Comparison of ENCODE assay signal across 15 cellular contexts in the genomic region with DNA sequence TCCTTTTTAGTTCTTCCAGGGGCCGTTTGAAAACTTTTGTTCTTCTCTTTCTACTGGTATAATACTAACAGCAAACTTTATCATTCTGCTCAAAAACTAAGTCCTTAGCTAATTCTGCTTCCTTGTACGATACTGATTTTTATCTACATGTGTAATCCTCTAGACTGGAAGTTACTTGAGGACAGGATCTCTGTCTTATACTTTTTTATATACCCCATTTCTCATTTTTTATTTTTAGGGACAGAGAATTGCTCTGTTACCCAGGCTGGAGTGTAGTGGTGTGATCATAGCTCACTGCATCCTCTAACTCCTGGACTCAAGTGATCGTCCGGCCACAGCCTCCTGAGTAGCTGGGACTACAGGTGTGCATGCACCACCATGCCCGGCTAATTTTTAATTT. TPM values are rescaled to one million over a fixed set of nuclear protein-coding genes. Genes with fewer than 3 reads are reported as not detected.
DNase-seq lines count a peak whose midpoint lies in the region; ATAC-seq, FAIRE-seq and TF ChIP-seq lines count a peak whose summit lies in the region.
"Had no signal": no experiment of that assay in that cellular context is flagged by ENCODE, and none has a peak within 500 bp of the region (broad histone marks: within the 10 kb centered on the region; RNA-seq: fewer than 3 reads in every experiment).

No MANE protein-coding gene starts in this region.

- no peaks in the 10 kb centered on the region for H3K27me3 ChIP-seq in Karpas-422 (ENCODE audit: low read length)
- no peaks in the 10 kb centered on the region for H3K27me3 ChIP-seq in astrocyte (ENCODE audit: insufficient read depth, low read length)
- H3K27me3 ChIP-seq: SJSA1, upper lobe of left lung had no signal

- peak overlapping the region; percentile 66 for H3K27ac Mint-ChIP-seq in activated CD4-positive, alpha-beta T cell treated with anti-CD3 and anti-CD28 coated beads, Interleukin-2, amount 10 ng/mL, durations not matched to agents 7 days and 5 days
- no peak overlapping the region for H3K27ac Mint-ChIP-seq in astrocyte (ENCODE audit: unreplicated experiment)
- no peak overlapping the region for H3K27ac Mint-ChIP-seq in nephron progenitor cell

- peaks cover 35% of the 10 kb centered on the region for H3K79me2 ChIP-seq in Karpas-422 (ENCODE audit: low read length)
- H3K79me2 ChIP-seq in astrocyte (ENCODE audit: insufficient read depth, low read length): peaks cover 38% of the 10 kb centered on the region

- no peak overlapping the region for H3K9ac ChIP-seq in Karpas-422 (ENCODE audit: low read length)
- H3K9ac ChIP-seq in astrocyte (ENCODE audit: low read length): no peak overlapping the region

- peaks cover 10% of the 10 kb centered on the region for H3K4me1 ChIP-seq in Karpas-422 (ENCODE audit: low read length)
- H3K4me1 ChIP-seq in astrocyte (ENCODE audit: insufficient read depth, low read length): no peaks in the 10 kb centered on the region
- H3K4me1 ChIP-seq: SJSA1 had no signal

- H3K36me3 ChIP-seq in Karpas-422 (ENCODE audit: insufficient read depth, low read length) (peaks cover 19% of the 10 kb centered on the region; the same call in 1 of the 2 replicates), astrocyte (ENCODE audit: insufficient read depth, low read length) (peaks cover 6% of the 10 kb centered on the region)

- peak overlapping the region; percentile 70 for H3K4me2 ChIP-seq in Karpas-422 (ENCODE audit: low read depth, low read length, poor library complexity, severe bottlenecking)
- peak overlapping the region; percentile 88 for H3K4me2 ChIP-seq in astrocyte (ENCODE audit: low read length)

- H3K9me2 ChIP-seq in Karpas-422 (replicated peaks; ENCODE audit: insufficient read depth, low read length): no peaks in the 10 kb centered on the region

- CTCF ChIA-PET in activated CD4-positive, alpha-beta T cell treated with anti-CD3 and anti-CD28 coated beads, Interleukin-2, amount 10 ng/mL, durations not matched to agents 7 days and 5 days (lab: Charles Lee): interaction anchor here (0.6 to 3.9 kb wide), 2 partner anchors 10 to 1732 kb away, joined by 3 to 44 read pairs; partner anchors contain the start of gene ATP7A

- no peaks in the 10 kb centered on the region for H3K27me3 Mint-ChIP-seq in activated CD4-positive, alpha-beta T cell treated with anti-CD3 and anti-CD28 coated beads, Interleukin-2, amount 10 ng/mL, durations not matched to agents 7 days and 5 days
- H3K27me3 Mint-ChIP-seq in astrocyte (ENCODE audit: low read depth, unreplicated experiment) (no peaks in the 10 kb centered on the region), nephron progenitor cell (ENCODE audit: low read depth, poor library complexity) (no peaks in the 10 kb centered on the region)

- POLR2A ChIA-PET in activated CD4-positive, alpha-beta T cell treated with anti-CD3 and anti-CD28 coated beads, Interleukin-2, amount 10 ng/mL, durations not matched to agents 7 days and 5 days (lab: Charles Lee): interaction anchor here (0.5 kb wide), 1 partner anchor 219 kb away, joined by 3 read pairs; no protein-coding TSS in a partner anchor

- DNase-seq in activated CD4-positive, alpha-beta T cell treated with anti-CD3 and anti-CD28 coated beads, Interleukin-2, amount 10 ng/mL, durations not matched to agents 7 days and 5 days: no peak
- no peak for DNase-seq in activated CD4-positive, alpha-beta T cell treated with anti-CD3 and anti-CD28 coated beads for 1 hour
- DNase-seq in Karpas-422 (no peak), astrocyte (ENCODE audit: low read depth) (no peak), nephron progenitor cell (no peak), DMS 273 treated with DMSO at 0.1 percent for 48 hours (lab: John Stamatoyannopoulos, UW) (no peak), NCI-H2029 treated with DMSO at 0.1 percent for 48 hours (lab: John Stamatoyannopoulos, UW) (no peak)
- DNase-seq: ACHN, aorta, NCI-H1105, NCI-H748 treated with DMSO at 0.1 percent for 48 hours, upper lobe of left lung had no signal

- TF ChIP-seq CTCF in astrocyte (IDR thresholded peaks at IDR 0.05; ENCODE audit: insufficient read depth, low read depth, low read length): no peak
- TF ChIP-seq CTCF in nephron progenitor cell (IDR thresholded peaks at IDR 0.05): no peak

- no peak for ATAC-seq in HG02798 (IDR thresholded peaks at IDR 0.05; ENCODE audit: poor library complexity, unreplicated experiment)

- H3K4me3 ChIP-seq in Karpas-422 (ENCODE audit: low read length): peak overlapping the region; percentile 86; the same call in 1 of the 2 replicates
- H3K4me3 ChIP-seq in astrocyte (ENCODE audit: insufficient read depth, low read depth, low read length): no peak overlapping the region
- H3K4me3 ChIP-seq: SJSA1 had no signal

- H3K9me3 Mint-ChIP-seq in activated CD4-positive, alpha-beta T cell treated with anti-CD3 and anti-CD28 coated beads, Interleukin-2, amount 10 ng/mL, durations not matched to agents 7 days and 5 days: no peaks in the 10 kb centered on the region
- no peaks in the 10 kb centered on the region for H3K9me3 Mint-ChIP-seq in astrocyte (ENCODE audit: unreplicated experiment)
- H3K9me3 Mint-ChIP-seq in nephron progenitor cell: peaks cover 52% of the 10 kb centered on the region

- peaks cover 20% of the 10 kb centered on the region for H3K4me1 Mint-ChIP-seq in activated CD4-positive, alpha-beta T cell treated with anti-CD3 and anti-CD28 coated beads, Interleukin-2, amount 10 ng/mL, durations not matched to agents 7 days and 5 days
- H3K4me1 Mint-ChIP-seq in astrocyte (ENCODE audit: low read depth, unreplicated experiment) (no peaks in the 10 kb centered on the region), nephron progenitor cell (peaks cover 5% of the 10 kb centered on the region)

- H3K27ac ChIP-seq in Karpas-422 (ENCODE audit: low read length): no peak overlapping the region
- no peak overlapping the region for H3K27ac ChIP-seq in astrocyte (ENCODE audit: low read depth, low read length)
- H3K27ac ChIP-seq: SJSA1 had no signal

- no peak overlapping the region for H2AFZ ChIP-seq in Karpas-422 (ENCODE audit: low read length)
- no peak overlapping the region for H2AFZ ChIP-seq in astrocyte (ENCODE audit: low read depth, low read length)

- FAIRE-seq in astrocyte (lab: Jason Lieb, UNC): no peak
- FAIRE-seq: GM18507 had no signal

- H4K20me1 ChIP-seq in Karpas-422 (ENCODE audit: insufficient read depth, low read depth, low read length) (no peaks in the 10 kb centered on the region), astrocyte (ENCODE audit: insufficient read depth, low read length) (no peaks in the 10 kb centered on the region)

- peaks cover 27% of the 10 kb centered on the region for H3K36me3 Mint-ChIP-seq in activated CD4-positive, alpha-beta T cell treated with anti-CD3 and anti-CD28 coated beads, Interleukin-2, amount 10 ng/mL, durations not matched to agents 7 days and 5 days (ENCODE audit: low read depth)
- H3K36me3 Mint-ChIP-seq in astrocyte (ENCODE audit: low read depth, unreplicated experiment): no peaks in the 10 kb centered on the region
- H3K36me3 Mint-ChIP-seq in nephron progenitor cell (ENCODE audit: low read depth): peaks cover 39% of the 10 kb centered on the region

- H3K9me3 ChIP-seq in Karpas-422 (ENCODE audit: low read length) (no peaks in the 10 kb centered on the region), astrocyte (ENCODE audit: insufficient read depth, low read depth, low read length) (no peaks in the 10 kb centered on the region)
- H3K9me3 ChIP-seq: SJSA1, upper lobe of left lung had no signal

- H3K4me3 Mint-ChIP-seq in activated CD4-positive, alpha-beta T cell treated with anti-CD3 and anti-CD28 coated beads, Interleukin-2, amount 10 ng/mL, durations not matched to agents 7 days and 5 days: peak overlapping the region; percentile 47
- H3K4me3 Mint-ChIP-seq in astrocyte (ENCODE audit: unreplicated experiment) (peak overlapping the region; percentile 97), nephron progenitor cell (peak overlapping the region; percentile 70)

RNA-seq across cellular contexts. Expression of gene COX7B, which starts 2.2 kb away (rescaled TPM):
- total RNA-seq in activated CD4-positive, alpha-beta T cell treated with anti-CD3 and anti-CD28 coated beads, Interleukin-2, amount 10 ng/mL, durations not matched to agents 7 days and 5 days: 100 to 1,000 TPM; 244 to 298 TPM
- 256 and 632 TPM in 2 replicates for total RNA-seq in Karpas-422 (2014; rRNA removed; shearing (Covaris generic); ENCODE audit: low replicate concordance)
- total RNA-seq in astrocyte: 246 and 250 TPM in 2 replicates

RNA-seq across cellular contexts. Expression of gene MAGT1, which starts 6.3 kb away (rescaled TPM):
- 10 to 100 TPM; 51.4 to 51.7 TPM for total RNA-seq in activated CD4-positive, alpha-beta T cell treated with anti-CD3 and anti-CD28 coated beads, Interleukin-2, amount 10 ng/mL, durations not matched to agents 7 days and 5 days
- total RNA-seq in Karpas-422 (2014; rRNA removed; shearing (Covaris generic); ENCODE audit: low replicate concordance): 78.5 and 110 TPM in 2 replicates
- 84.3 and 95.6 TPM in 2 replicates for total RNA-seq in astrocyte

RNA-seq across cellular contexts. Expression of gene ATP7A, which starts 9.0 kb away (rescaled TPM):
- total RNA-seq in activated CD4-positive, alpha-beta T cell treated with anti-CD3 and anti-CD28 coated beads, Interleukin-2, amount 10 ng/mL, durations not matched to agents 7 days and 5 days: 10 to 100 TPM; 11.9 to 13.3 TPM
- 4.0 and 6.3 TPM in 2 replicates for total RNA-seq in Karpas-422 (2014; rRNA removed; shearing (Covaris generic); ENCODE audit: low replicate concordance)
- 15.0 and 17.2 TPM in 2 replicates for total RNA-seq in astrocyte

Comparison
In these comparisons a context has a peak if more than half of its experiments do, and no peak if none do; other contexts are left out.
1. H3K4me3 Mint-ChIP-seq: peak in every context shown above with its lines; median percentile 97 in astrocyte; 70 in nephron progenitor cell; 47 in activated CD4-positive, alpha-beta T cell treated with anti-CD3 and anti-CD28 coated beads, Interleukin-2, amount 10 ng/mL, durations not matched to agents 7 days and 5 days.